ENCODE assay signal across 10 cellular contexts in the genomic region with DNA sequence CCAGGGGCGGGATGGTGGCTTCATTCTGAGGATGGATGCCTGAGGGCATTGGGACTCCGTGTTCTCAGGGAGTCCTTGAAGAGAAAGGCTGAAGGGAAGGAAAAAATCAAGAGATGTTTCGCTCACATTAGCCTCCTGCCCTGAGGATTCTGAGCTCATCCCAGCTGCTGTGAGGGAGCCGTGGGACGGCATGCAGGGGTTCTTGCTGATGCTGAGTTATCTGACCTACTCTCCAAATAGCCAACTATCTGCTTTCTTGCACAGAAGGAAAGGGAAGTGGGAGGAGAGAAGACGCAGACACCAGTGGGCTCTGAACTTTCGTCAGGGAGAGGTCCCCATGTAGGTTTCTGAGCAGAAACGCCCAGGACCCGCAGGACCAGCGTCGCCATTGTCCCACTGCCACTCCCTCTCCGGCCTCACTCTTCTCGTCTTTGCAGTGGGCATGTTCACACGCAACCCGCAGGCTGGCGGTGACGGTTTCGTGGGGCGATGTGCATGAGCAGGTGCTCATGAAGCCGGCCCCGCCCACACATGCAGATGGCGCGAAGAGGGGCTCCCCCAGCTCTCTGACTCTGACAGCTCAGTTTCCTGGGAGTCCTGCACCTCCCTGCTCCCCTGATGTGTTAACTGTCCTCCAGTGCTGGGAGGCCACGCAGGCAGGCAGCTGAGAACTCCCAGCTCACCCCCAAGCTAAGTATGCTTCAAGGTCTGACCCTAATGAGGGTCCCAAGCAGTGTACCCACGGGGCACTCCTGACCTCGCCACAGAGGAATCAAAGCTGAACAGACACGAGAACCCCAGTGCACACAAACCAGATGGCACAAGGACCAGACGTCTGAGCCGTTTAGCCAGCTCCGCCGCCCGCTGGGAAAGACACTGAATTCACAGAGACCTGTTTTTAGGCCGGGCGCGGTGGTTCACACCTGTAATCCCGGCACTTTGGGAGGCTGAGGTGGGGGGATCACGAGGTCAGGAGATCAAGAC. TPM values are rescaled to one million over a fixed set of nuclear protein-coding genes. Genes with fewer than 3 reads are reported as not detected.
DNase-seq lines count a peak whose midpoint lies in the region; ATAC-seq and TF ChIP-seq lines count a peak whose summit lies in the region.
"Had no signal": no experiment of that assay in that cellular context is flagged by ENCODE, and none has a peak within 500 bp of the region (broad histone marks: within the 10 kb centered on the region; RNA-seq: fewer than 3 reads in every experiment).

No MANE protein-coding gene starts in this region.

- POLR2A ChIA-PET in PC-9 (lab: Charles Lee; ENCODE audit: unreplicated experiment), result no interaction called here

- H3K27ac Mint-ChIP-seq in stimulated activated naive CD8-positive, alpha-beta T cell treated with anti-CD3 and anti-CD28 coated beads, Interleukin-15, amount 100 ng/mL, for 72 hours, result peak overlapping the region in 1 of 2 donors; percentile 42
- no peak overlapping the region for H3K27ac Mint-ChIP-seq in activated T-cell treated with anti-CD3 and anti-CD28 coated beads, Interleukin-2, amount 50 U/mL, for 72 hours
- no peak overlapping the region for H3K27ac Mint-ChIP-seq in progenitor cell of endocrine pancreas

- TF ChIP-seq CTCF in progenitor cell of endocrine pancreas (IDR thresholded peaks at IDR 0.05; ENCODE audit: unreplicated experiment), result no peak
- TF ChIP-seq CTCF in PC-9 (conservative IDR thresholded peaks at IDR 0.05), result no peak

- intact Hi-C loops in posterior vena cava (cut with DNase I), result loop anchor here in 1 of 2 donors (10.0 kb wide), 1 partner anchor 233 kb away; no protein-coding TSS in a partner anchor
- intact Hi-C loops in PC-9 (cut with micrococcal nuclease; ENCODE audit: unreplicated experiment), result no loop called here

- H3K27me3 Mint-ChIP-seq in stimulated activated naive CD8-positive, alpha-beta T cell treated with anti-CD3 and anti-CD28 coated beads, Interleukin-15, amount 100 ng/mL, for 72 hours, result peaks cover 17% of the 10 kb centered on the region
- H3K27me3 Mint-ChIP-seq in activated T-cell treated with anti-CD3 and anti-CD28 coated beads, Interleukin-2, amount 50 U/mL, for 72 hours (ENCODE audit: low read depth), result peaks cover 8% of the 10 kb centered on the region
- H3K27me3 Mint-ChIP-seq in progenitor cell of endocrine pancreas, result peaks cover 14% of the 10 kb centered on the region

- H3K27me3 ChIP-seq in PC-9 (ENCODE audit: insufficient read depth, low read depth), result no peaks in the 10 kb centered on the region

- no peak overlapping the region for H3K4me2 ChIP-seq in PC-9

- H3K4me1 ChIP-seq in PC-9 (replicated peaks; ENCODE audit: insufficient read depth), result peaks cover 16% of the 10 kb centered on the region
- H3K4me1 ChIP-seq: parathyroid adenoma had no signal

- no peaks in the 10 kb centered on the region for H3K36me3 ChIP-seq in PC-9 (ENCODE audit: low read depth)
- H3K36me3 ChIP-seq: thoracic aorta had no signal

- peaks cover 9% of the 10 kb centered on the region; the same call in 1 of the 2 replicates for H3F3A ChIP-seq in PC-9 (ENCODE audit: insufficient read depth, low read depth)

- H3K4me3 Mint-ChIP-seq in stimulated activated naive CD8-positive, alpha-beta T cell treated with anti-CD3 and anti-CD28 coated beads, Interleukin-15, amount 100 ng/mL, for 72 hours, result no peak overlapping the region
- peak overlapping the region in 1 of 2 donors; percentile 8 for H3K4me3 Mint-ChIP-seq in activated T-cell treated with anti-CD3 and anti-CD28 coated beads, Interleukin-2, amount 50 U/mL, for 72 hours
- no peak overlapping the region for H3K4me3 Mint-ChIP-seq in progenitor cell of endocrine pancreas (ENCODE audit: low read depth)

- H3K4me3 ChIP-seq in PC-9, result no peak overlapping the region
- H3K4me3 ChIP-seq: thoracic aorta had no signal

- no peak overlapping the region for H2AFZ ChIP-seq in PC-9
- H2AFZ ChIP-seq: parathyroid adenoma had no signal

- H3K79me2 ChIP-seq in PC-9 (ENCODE audit: low read depth), result no peaks in the 10 kb centered on the region
- H3K79me2 ChIP-seq: parathyroid adenoma had no signal

- DNase-seq in stimulated activated naive CD8-positive, alpha-beta T cell treated with anti-CD3 and anti-CD28 coated beads, Interleukin-15, Interleukin-2, amounts not matched to agents 100 U/mL and 50 U/mL, for 24 hours, result peak; percentile 66
- DNase-seq in stimulated activated naive CD8-positive, alpha-beta T cell treated with anti-CD3 and anti-CD28 coated beads, Interleukin-15, amount 100 ng/mL, for 72 hours, result no peak
- peak; percentile 25 to 57 for DNase-seq in activated T-cell treated with anti-CD3 and anti-CD28 coated beads, Interleukin-2, amount 50 U/mL, for 72 hours
- DNase-seq in posterior vena cava (ENCODE audit: low spot score) (no peak), progenitor cell of endocrine pancreas (ENCODE audit: low spot score, unreplicated experiment) (no peak), PC-9 (no peak), NCI-H510A treated with DMSO at 0.1 percent for 48 hours (lab: John Stamatoyannopoulos, UW) (no peak)

- H3K4me1 Mint-ChIP-seq in stimulated activated naive CD8-positive, alpha-beta T cell treated with anti-CD3 and anti-CD28 coated beads, Interleukin-15, amount 100 ng/mL, for 72 hours, result peaks cover 19% of the 10 kb centered on the region
- H3K4me1 Mint-ChIP-seq in activated T-cell treated with anti-CD3 and anti-CD28 coated beads, Interleukin-2, amount 50 U/mL, for 72 hours (ENCODE audit: low read depth), result no peaks in the 10 kb centered on the region
- peaks cover 6% of the 10 kb centered on the region for H3K4me1 Mint-ChIP-seq in progenitor cell of endocrine pancreas (ENCODE audit: low read depth)

- CTCF ChIA-PET in PC-9 (lab: Charles Lee), result no interaction called here

- no peaks in the 10 kb centered on the region for H3K36me3 Mint-ChIP-seq in activated T-cell treated with anti-CD3 and anti-CD28 coated beads, Interleukin-2, amount 50 U/mL, for 72 hours (ENCODE audit: insufficient read depth in 2 of 2)
- H3K36me3 Mint-ChIP-seq in progenitor cell of endocrine pancreas (ENCODE audit: insufficient read depth), result no peaks in the 10 kb centered on the region

- BruUV-seq in PC-9 (replicated peaks; lab: Mats Ljungman, UMichigan), result no TSS peak

- no peaks in the 10 kb centered on the region for H3K9me3 Mint-ChIP-seq in stimulated activated naive CD8-positive, alpha-beta T cell treated with anti-CD3 and anti-CD28 coated beads, Interleukin-15, amount 100 ng/mL, for 72 hours
- peaks cover 0 to 6% of the 10 kb centered on the region in 2 donors for H3K9me3 Mint-ChIP-seq in activated T-cell treated with anti-CD3 and anti-CD28 coated beads, Interleukin-2, amount 50 U/mL, for 72 hours
- H3K9me3 Mint-ChIP-seq in progenitor cell of endocrine pancreas (ENCODE audit: low read depth), result no peaks in the 10 kb centered on the region

- no peak overlapping the region for H3K27ac ChIP-seq in PC-9
- H3K27ac ChIP-seq: parathyroid adenoma, thoracic aorta had no signal

- no peaks in the 10 kb centered on the region; the same call in 1 of the 2 replicates for H3K9me3 ChIP-seq in PC-9 (ENCODE audit: insufficient read depth, low read depth)

- no peaks in the 10 kb centered on the region for H3K9me2 ChIP-seq in PC-9 (ENCODE audit: insufficient read depth)

- H4K20me1 ChIP-seq in PC-9 (ENCODE audit: insufficient read depth), result no peaks in the 10 kb centered on the region

- ATAC-seq in stimulated activated naive CD8-positive, alpha-beta T cell treated with anti-CD3 and anti-CD28 coated beads, Interleukin-15, Interleukin-2, amounts not matched to agents 100 U/mL and 50 U/mL, for 24 hours, result peak; percentile 60
- ATAC-seq in stimulated activated naive CD8-positive, alpha-beta T cell treated with anti-CD3 and anti-CD28 coated beads, Interleukin-15, amount 100 ng/mL, for 72 hours, result no peak
- peak; percentile 54 for ATAC-seq in HG02981 (IDR thresholded peaks at IDR 0.05; ENCODE audit: unreplicated experiment)
- peak in 1 of 2 donors; percentile 68 for ATAC-seq in activated T-cell treated with anti-CD3 and anti-CD28 coated beads, Interleukin-2, amount 50 U/mL, for 72 hours (replicated peaks in 1 of 2)

RNA-seq across cellular contexts. Expression of a gene that starts 13.6 kb away (rescaled TPM):
- total RNA-seq in activated T-cell treated with anti-CD3 and anti-CD28 coated beads, Interleukin-2, amount 50 U/mL, for 72 hours, result under 1 TPM; 0.34 to 0.60 TPM
- total RNA-seq in posterior vena cava (10 to 100 TPM; 11.7 to 23.8 TPM), progenitor cell of endocrine pancreas (5.7 and 7.5 TPM in 2 replicates), PC-9 (2021) (1.6 and 6.2 TPM in 2 replicates)

RNA-seq across cellular contexts. Expression of a gene that starts 26.9 kb away (rescaled TPM):
- 10 to 100 TPM; 15.2 to 39.0 TPM for total RNA-seq in activated T-cell treated with anti-CD3 and anti-CD28 coated beads, Interleukin-2, amount 50 U/mL, for 72 hours
- total RNA-seq in posterior vena cava (10 to 100 TPM; 36.6 to 45.1 TPM), progenitor cell of endocrine pancreas (11.2 and 12.5 TPM in 2 replicates), PC-9 (2021) (5.2 and 11.2 TPM in 2 replicates)

Comparison
In these comparisons a context has a peak if more than half of its experiments do, and no peak if none do; other contexts are left out.
1. DNase-seq: peak in stimulated activated naive CD8-positive, alpha-beta T cell treated with anti-CD3 and anti-CD28 coated beads, Interleukin-15, Interleukin-2, amounts not matched to agents 100 U/mL and 50 U/mL, for 24 hours (single experiment) and activated T-cell treated with anti-CD3 and anti-CD28 coated beads, Interleukin-2, amount 50 U/mL, for 72 hours (2 of 2); none in stimulated activated naive CD8-positive, alpha-beta T cell treated with anti-CD3 and anti-CD28 coated beads, Interleukin-15, amount 100 ng/mL, for 72 hours (0 of 2), posterior vena cava (single experiment), progenitor cell of endocrine pancreas (single experiment), PC-9 (0 of 2) and NCI-H510A treated with DMSO at 0.1 percent for 48 hours (single experiment).